Comparison of ENCODE assay signal across 2 cellular contexts in genomic region chr17:76485569-76485968, GRCh38.
A peak's percentile ranks its signal among the peaks of the same experiment; 100 is the strongest.
TF ChIP-seq lines count a peak whose summit lies in the region.

No MANE protein-coding gene starts in this region.

TF ChIP-seq in liver, 16 proteins besides CTCF, POLR2A, EP300 and RAD21:
- TF ChIP-seq NR2F2 (IDR thresholded peaks at IDR 0.05) (no peak), ATF3 (IDR thresholded peaks at IDR 0.05) (no peak), REST (IDR thresholded peaks at IDR 0.05) (no peak), SP1 (IDR thresholded peaks at IDR 0.05) (peak; percentile 70), MAX (IDR thresholded peaks at IDR 0.05) (no peak), HNF4A (conservative IDR thresholded peaks at IDR 0.05) (no peak), EGR1 (IDR thresholded peaks at IDR 0.05; ENCODE audit: low read depth in 2 of 2) (no peak), HNF4G (IDR thresholded peaks at IDR 0.05) (no peak)

TF ChIP-seq in HepG2, 621 proteins besides CTCF, POLR2A, EP300 and RAD21:
- TF ChIP-seq UBTF (CRISPR knock-in tag; IDR thresholded peaks at IDR 0.05) (no peak), CREB3 (CRISPR knock-in tag; IDR thresholded peaks at IDR 0.05) (no peak), ASH2L (IDR thresholded peaks at IDR 0.05; ENCODE audit: insufficient read length, low read depth, low read length) (no peak), ZKSCAN1 (IDR thresholded peaks at IDR 0.05; ENCODE audit: low read length) (no peak), NFE2 (CRISPR knock-in tag; IDR thresholded peaks at IDR 0.05) (no peak), ZNF749 (CRISPR knock-in tag; IDR thresholded peaks at IDR 0.05; ENCODE audit: borderline replicate concordance) (no peak), TAF15 (IDR thresholded peaks at IDR 0.05; ENCODE audit: low read depth, low read length, poor library complexity, severe bottlenecking) (no peak), JDP2 (CRISPR knock-in tag; IDR thresholded peaks at IDR 0.05; ENCODE audit: borderline replicate concordance) (no peak), PRMT3 (CRISPR knock-in tag; IDR thresholded peaks at IDR 0.05; ENCODE audit: borderline replicate concordance, low read depth) (no peak), FUBP1 (CRISPR knock-in tag; IDR thresholded peaks at IDR 0.05; ENCODE audit: borderline replicate concordance) (no peak), CBFB (CRISPR knock-in tag; IDR thresholded peaks at IDR 0.05) (no peak), FOXO4 (CRISPR knock-in tag; conservative IDR thresholded peaks at IDR 0.05) (no peak)
TF ChIP-seq in HepG2: peak in this region for 0.
